In genomic region chr2:15993232-15993610, GRCh38 we compare ENCODE assay signal across 15 cellular contexts. TPM values are rescaled to one million over a fixed set of nuclear protein-coding genes. Genes with fewer than 3 reads are reported as not detected.
"Had no signal": no experiment of that assay in that cellular context is flagged by ENCODE, and none has a peak within 500 bp of the region (broad histone marks: within the 10 kb centered on the region; RNA-seq: fewer than 3 reads in every experiment).

No MANE protein-coding gene starts in this region.

- H3K9me3 ChIP-seq: gastrocnemius medialis, thyroid gland, uterus had no signal

- H3K9me3 Mint-ChIP-seq: activated T-cell treated with anti-CD3 and anti-CD28 coated beads, Interleukin-2, amount 50 U/mL, for 24 hours; endodermal cell; neural crest cell had no signal

- H3K27ac Mint-ChIP-seq: activated CD4-positive, alpha-beta memory T cell treated with anti-CD3 and anti-CD28 coated beads, Interleukin-2, amount 10 ng/mL, durations not matched to agents 7 days and 5 days; activated CD4-positive, alpha-beta T cell treated with anti-CD3 and anti-CD28 coated beads for 36 hours; activated T-cell treated with anti-CD3 and anti-CD28 coated beads, Interleukin-2, amount 50 U/mL, for 24 hours; endodermal cell; stimulated activated naive B cell treated with anti-CD40 and anti-IgM and Interleukin-4, amounts not matched to agents 10 μg/mL and 1 μg/mL and 100 μg/mL, for 72 hours had no signal

- H3K27ac ChIP-seq: cardiac muscle cell, dorsolateral prefrontal cortex, gastrocnemius medialis, thyroid gland, uterus had no signal

- H3K27me3 ChIP-seq: cardiac muscle cell, gastrocnemius medialis, thyroid gland, uterus had no signal

- H3K36me3 Mint-ChIP-seq: stimulated activated naive B cell treated with anti-CD40 and anti-IgM and Interleukin-4, amounts not matched to agents 10 μg/mL and 1 μg/mL and 100 μg/mL, for 72 hours had no signal

- H3K4me1 ChIP-seq: gastrocnemius medialis, uterus had no signal

- H3K4me3 Mint-ChIP-seq: activated CD4-positive, alpha-beta memory T cell treated with anti-CD3 and anti-CD28 coated beads, Interleukin-2, amount 10 ng/mL, durations not matched to agents 7 days and 5 days; activated CD4-positive, alpha-beta T cell treated with anti-CD3 and anti-CD28 coated beads for 36 hours; activated T-cell treated with anti-CD3 and anti-CD28 coated beads, Interleukin-2, amount 50 U/mL, for 24 hours; endodermal cell; neural crest cell; stimulated activated naive B cell treated with anti-CD40 and anti-IgM and Interleukin-4, amounts not matched to agents 10 μg/mL and 1 μg/mL and 100 μg/mL, for 72 hours had no signal

- H3K4me1 Mint-ChIP-seq: activated CD4-positive, alpha-beta memory T cell treated with anti-CD3 and anti-CD28 coated beads, Interleukin-2, amount 10 ng/mL, durations not matched to agents 7 days and 5 days; activated CD4-positive, alpha-beta T cell treated with anti-CD3 and anti-CD28 coated beads for 36 hours; stimulated activated naive B cell treated with anti-CD40 and anti-IgM and Interleukin-4, amounts not matched to agents 10 μg/mL and 1 μg/mL and 100 μg/mL, for 72 hours had no signal

- H3K4me3 ChIP-seq: cardiac muscle cell, dorsolateral prefrontal cortex, gastrocnemius medialis, thyroid gland, uterus had no signal

- ATAC-seq: activated CD4-positive, alpha-beta T cell treated with anti-CD3 and anti-CD28 coated beads for 36 hours; gastrocnemius medialis; stimulated activated naive B cell treated with anti-CD40 and anti-IgM and Interleukin-4, amounts not matched to agents 10 μg/mL and 1 μg/mL and 100 μg/mL, for 72 hours had no signal

- DNase-seq: activated CD4-positive, alpha-beta memory T cell treated with anti-CD3 and anti-CD28 coated beads, Interleukin-2, amount 10 ng/mL, durations not matched to agents 7 days and 5 days; activated CD4-positive, alpha-beta T cell treated with anti-CD3 and anti-CD28 coated beads for 36 hours; activated naive CD4-positive, alpha-beta T cell treated with anti-CD3 and anti-CD28 coated beads, Interleukin-2, amount 50 U/mL, for 16 hours; activated T-cell treated with anti-CD3 and anti-CD28 coated beads, Interleukin-2, amount 50 U/mL, for 24 hours; dorsolateral prefrontal cortex; endodermal cell; gastrocnemius medialis; islet precursor cell; midbrain; stimulated activated naive B cell treated with anti-CD40 and anti-IgM and Interleukin-4, amounts not matched to agents 10 μg/mL and 1 μg/mL and 100 μg/mL, for 72 hours; thyroid gland; uterus had no signal

- H3K27me3 Mint-ChIP-seq: activated CD4-positive, alpha-beta memory T cell treated with anti-CD3 and anti-CD28 coated beads, Interleukin-2, amount 10 ng/mL, durations not matched to agents 7 days and 5 days; activated CD4-positive, alpha-beta T cell treated with anti-CD3 and anti-CD28 coated beads for 36 hours; activated T-cell treated with anti-CD3 and anti-CD28 coated beads, Interleukin-2, amount 50 U/mL, for 24 hours had no signal

- H3K36me3 ChIP-seq: cardiac muscle cell, gastrocnemius medialis, thyroid gland, uterus had no signal

RNA-seq across cellular contexts. Expression of gene MYCN, which starts 52.9 kb away (rescaled TPM):
- total RNA-seq: activated CD4-positive, alpha-beta memory T cell treated with anti-CD3 and anti-CD28 coated beads, Interleukin-2, amount 10 ng/mL, durations not matched to agents 7 days and 5 days; myocyte had no signal
